In genomic region chr5:141713616-141714309, GRCh38 we compare ENCODE assay signal across 18 cellular contexts. TPM values are rescaled to one million over a fixed set of nuclear protein-coding genes. Genes with fewer than 3 reads are reported as not detected.
DNase-seq lines count a peak whose midpoint lies in the region; ATAC-seq, FAIRE-seq and TF ChIP-seq lines count a peak whose summit lies in the region.
"Had no signal": no experiment of that assay in that cellular context is flagged by ENCODE, and none has a peak within 500 bp of the region (broad histone marks: within the 10 kb centered on the region; RNA-seq: fewer than 3 reads in every experiment).

No MANE protein-coding gene starts in this region.

- POLR2A ChIA-PET in HEK293 (lab: Yijun Ruan, JAX) = no interaction called here
- POLR2A ChIA-PET in CD8-positive, alpha-beta T cell (lab: Charles Lee) = no interaction called here

- peak; percentile 73 for ATAC-seq in foreskin keratinocyte
- no peak for ATAC-seq in CD8-positive, alpha-beta T cell
- ATAC-seq: activated CD4-positive, alpha-beta T cell treated with anti-CD3 and anti-CD28 coated beads for 36 hours; activated T-cell treated with anti-CD3 and anti-CD28 coated beads, Interleukin-2, amount 50 U/mL, for 72 hours; T-helper 17 cell had no signal

- H3K4me3 ChIP-seq in HEK293 (ENCODE audit: low read depth, low read length) = no peak overlapping the region
- no peak overlapping the region for H3K4me3 ChIP-seq in CD8-positive, alpha-beta T cell (ENCODE audit: low read depth, low read length)
- H3K4me3 ChIP-seq: adrenal gland, Peyer's patch had no signal

- no peaks in the 10 kb centered on the region for H3K9me3 ChIP-seq in HEK293 (ENCODE audit: control insufficient read depth, insufficient read depth, low read depth, low read length)
- H3K9me3 ChIP-seq in CD8-positive, alpha-beta T cell (ENCODE audit: low read length) = no peaks in the 10 kb centered on the region
- H3K9me3 ChIP-seq: adrenal gland, Peyer's patch had no signal

- TF ChIP-seq CTCF in HEK293 (tag by site-specific recombination; IDR thresholded peaks at IDR 0.05) (no peak), foreskin keratinocyte (conservative IDR thresholded peaks at IDR 0.05) (no peak)
- no peak for TF ChIP-seq CTCF in CD8-positive, alpha-beta T cell (IDR thresholded peaks at IDR 0.05)

- DNase-seq in RCC 7860 (ENCODE audit: low spot score) (peak; percentile 82), foreskin keratinocyte (peak; percentile 78 to 90), renal cortical epithelial cell (ENCODE audit: low read depth) (peak; percentile 57), AML-193 (lab: John Stamatoyannopoulos, UW) (no peak), nucleus accumbens (lab: John Stamatoyannopoulos, UW) (no peak)
- no peak for DNase-seq in CD8-positive, alpha-beta T cell
- DNase-seq: activated CD4-positive, alpha-beta T cell treated with anti-CD3 and anti-CD28 coated beads for 36 hours; activated T-cell treated with anti-CD3 and anti-CD28 coated beads, Interleukin-2, amount 50 U/mL, for 72 hours; adrenal gland; CD4-positive, alpha-beta memory T cell; H9; naive B cell; NCI-H1092 treated with DMSO at 0.1 percent for 48 hours; NCI-H446 treated with DMSO at 0.1 percent for 48 hours; Peyer's patch; T-helper 17 cell had no signal

- H3K36me3 Mint-ChIP-seq in CD8-positive, alpha-beta T cell = no peaks in the 10 kb centered on the region
- H3K36me3 Mint-ChIP-seq: CD4-positive, alpha-beta memory T cell; naive B cell had no signal

- no peaks in the 10 kb centered on the region for H3K27me3 ChIP-seq in foreskin keratinocyte
- no peaks in the 10 kb centered on the region for H3K27me3 ChIP-seq in CD8-positive, alpha-beta T cell (ENCODE audit: insufficient read depth, low read length)
- H3K27me3 ChIP-seq: adrenal gland, Peyer's patch had no signal

- H3K36me3 ChIP-seq in HEK293 (ENCODE audit: control insufficient read depth in 2 of 2, insufficient read depth in 1 of 2, low read length in 2 of 2) = no peaks in the 10 kb centered on the region
- H3K36me3 ChIP-seq in CD8-positive, alpha-beta T cell (ENCODE audit: insufficient read depth, low read length) = no peaks in the 10 kb centered on the region
- H3K36me3 ChIP-seq: adrenal gland, Peyer's patch had no signal

- intact Hi-C loops in CD8-positive, alpha-beta T cell (cut with DNase I, micrococcal nuclease) = no loop called here

- FAIRE-seq in RCC 7860 (lab: Jason Lieb, UNC) = peak; percentile 35
- FAIRE-seq: islet of Langerhans had no signal

- H3K4me1 Mint-ChIP-seq in CD8-positive, alpha-beta T cell (ENCODE audit: low read depth) = no peaks in the 10 kb centered on the region
- H3K4me1 Mint-ChIP-seq: activated CD4-positive, alpha-beta T cell treated with anti-CD3 and anti-CD28 coated beads for 36 hours; CD4-positive, alpha-beta memory T cell; naive B cell had no signal

- no peak overlapping the region for H3K27ac Mint-ChIP-seq in CD8-positive, alpha-beta T cell
- H3K27ac Mint-ChIP-seq: activated CD4-positive, alpha-beta T cell treated with anti-CD3 and anti-CD28 coated beads for 36 hours; activated T-cell treated with anti-CD3 and anti-CD28 coated beads, Interleukin-2, amount 50 U/mL, for 72 hours; CD4-positive, alpha-beta memory T cell; H9; T-helper 17 cell had no signal

- H3K4me1 ChIP-seq in HEK293 (ENCODE audit: control insufficient read depth, insufficient read depth, low read length) (0 out of 2 replicates have a peak, but pooled peaks cover 2% of the 10 kb centered on the region), foreskin keratinocyte (peaks cover 48% of the 10 kb centered on the region)
- no peaks in the 10 kb centered on the region for H3K4me1 ChIP-seq in CD8-positive, alpha-beta T cell (ENCODE audit: insufficient read depth, low read length)
- H3K4me1 ChIP-seq: adrenal gland, Peyer's patch had no signal

- H3K27ac ChIP-seq in HEK293 (ENCODE audit: extremely low read depth, low read depth, low read length) = no peak overlapping the region
- H3K27ac ChIP-seq in foreskin keratinocyte = peak overlapping the region; percentile 64
- no peak overlapping the region for H3K27ac ChIP-seq in CD8-positive, alpha-beta T cell (ENCODE audit: low read depth, low read length)
- H3K27ac ChIP-seq: Peyer's patch had no signal

- CTCF ChIA-PET in HEK293 (lab: Yijun Ruan, JAX) = interaction anchor here (0.6 to 1.6 kb wide), 7 partner anchors 12 to 247 kb away, joined by 3 to 9 read pairs (median 4); no protein-coding TSS in a partner anchor
- CTCF ChIA-PET in CD8-positive, alpha-beta T cell (lab: Charles Lee) = interaction anchor here (0.8 to 4.5 kb wide), 5 partner anchors 12 to 165 kb away, joined by 3 to 19 read pairs (median 3); no protein-coding TSS in a partner anchor

- H3K27me3 Mint-ChIP-seq in CD8-positive, alpha-beta T cell (ENCODE audit: low read depth) = peaks cover 23% of the 10 kb centered on the region

- no peak overlapping the region for H3K4me3 Mint-ChIP-seq in CD8-positive, alpha-beta T cell
- H3K4me3 Mint-ChIP-seq: activated CD4-positive, alpha-beta T cell treated with anti-CD3 and anti-CD28 coated beads for 36 hours; activated T-cell treated with anti-CD3 and anti-CD28 coated beads, Interleukin-2, amount 50 U/mL, for 72 hours; CD4-positive, alpha-beta memory T cell; H9; naive B cell; T-helper 17 cell had no signal

- no peaks in the 10 kb centered on the region for H3K9me3 Mint-ChIP-seq in CD8-positive, alpha-beta T cell
- H3K9me3 Mint-ChIP-seq: activated T-cell treated with anti-CD3 and anti-CD28 coated beads, Interleukin-2, amount 50 U/mL, for 72 hours; CD4-positive, alpha-beta memory T cell; H9; naive B cell had no signal

TF ChIP-seq in HEK293, 187 proteins besides CTCF, POLR2A, EP300 and RAD21:
- no peak for TF ChIP-seq ZNF707 (tag by site-specific recombination; IDR thresholded peaks at IDR 0.05)
- peak; percentile 39; the same call in 1 of the 2 replicates for TF ChIP-seq ZNF585B (tag by site-specific recombination; IDR thresholded peaks at IDR 0.05)

RNA-seq across cellular contexts. Expression of gene ARAP3, which starts 31.7 kb away (rescaled TPM):
- total RNA-seq in foreskin keratinocyte (4.8 and 7.0 TPM in 2 replicates), renal cortical epithelial cell (0.69 and 3.6 TPM in 2 replicates)
- polyA plus RNA-seq in foreskin keratinocyte = 3.7 and 5.0 TPM in 2 replicates
- 1 to 10 TPM in 1 of 2 experiments, under 1 TPM in 1; 0.73 to 1.2 TPM for total RNA-seq in CD8-positive, alpha-beta T cell

Comparison
In these comparisons a context has a peak if more than half of its experiments do, and no peak if none do; other contexts are left out.
1. DNase-seq: peak in RCC 7860 (single experiment), foreskin keratinocyte (2 of 2) and renal cortical epithelial cell (single experiment); none in AML-193 (0 of 2), CD8-positive, alpha-beta T cell (0 of 7) and nucleus accumbens (0 of 56).